In the genomic region with DNA sequence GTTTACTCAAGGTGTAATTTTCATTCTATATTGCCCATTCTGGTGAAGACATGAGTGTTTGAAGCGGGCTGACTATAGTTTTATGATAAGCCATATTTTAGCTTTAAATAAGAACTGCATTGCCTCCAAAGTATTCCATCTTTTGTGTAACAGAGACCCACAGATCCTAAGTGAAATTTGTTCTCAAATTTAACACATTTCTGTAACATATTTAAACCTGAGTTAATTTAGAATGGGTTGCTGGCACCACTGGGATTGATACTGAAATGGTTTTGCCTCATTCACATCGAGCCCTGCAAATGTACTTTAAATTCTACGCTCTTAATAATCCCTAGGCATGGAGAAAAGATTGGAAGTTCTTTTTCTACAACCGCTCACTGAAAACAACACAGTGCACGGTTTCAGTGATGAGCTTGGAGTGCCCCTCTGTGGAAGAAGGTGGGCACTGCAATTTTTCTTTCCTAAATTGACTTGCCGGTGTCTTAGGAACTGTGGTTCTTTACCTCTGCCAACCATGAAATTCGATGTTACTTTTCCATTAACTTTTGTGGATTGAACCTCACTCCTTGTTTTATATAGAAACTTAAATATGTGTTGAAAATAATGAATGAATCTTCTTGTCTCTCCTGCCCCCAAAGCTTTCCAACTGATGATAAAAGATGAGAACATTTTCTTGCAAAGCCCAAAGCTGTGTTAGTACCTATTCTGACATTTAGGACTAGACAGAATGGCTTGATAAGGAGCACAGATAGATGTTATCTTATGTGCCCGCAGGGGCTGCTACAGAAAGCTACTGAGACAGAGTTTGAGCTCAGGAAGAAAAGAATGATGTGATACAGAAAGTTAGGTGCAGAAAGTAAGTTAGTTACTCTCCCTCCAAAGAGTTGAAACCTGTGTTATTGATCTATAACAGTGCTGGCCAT, we compare ENCODE assay signal across 8 cellular contexts.
DNase-seq lines count a peak whose midpoint lies in the region; ATAC-seq and TF ChIP-seq lines count a peak whose summit lies in the region.

No MANE protein-coding gene starts in this region.

- TF ChIP-seq CTCF in AG09319 (IDR thresholded peaks at IDR 0.05; ENCODE audit: low read depth, low read length): peak; percentile 96
- peak; percentile 97 for TF ChIP-seq CTCF in choroid plexus epithelial cell (conservative IDR thresholded peaks at IDR 0.05; ENCODE audit: low read depth, low read length)

- peak overlapping the region; percentile 62 for H3K4me3 ChIP-seq in choroid plexus epithelial cell (ENCODE audit: low read depth, low read length)

- peak; percentile 75 for ATAC-seq in GM18861 (IDR thresholded peaks at IDR 0.05; ENCODE audit: unreplicated experiment)
- ATAC-seq in HG03103 (IDR thresholded peaks at IDR 0.05; ENCODE audit: low read depth, unreplicated experiment): peak; percentile 59
- peak; percentile 92 for ATAC-seq in left lobe of liver

- DNase-seq in AG09319 (ENCODE audit: extremely low read depth, low read depth) (peak; percentile 27), NCI-H2196 (lab: John Stamatoyannopoulos, UW; ENCODE audit: unreplicated experiment) (peak; percentile 88), choroid plexus epithelial cell (ENCODE audit: low read depth) (peak; percentile 85), left lobe of liver (ENCODE audit: low spot score) (peak; percentile 71)
- DNase-seq in activated CD4-positive, CD25-positive, alpha-beta regulatory T cell treated with anti-CD3 and anti-CD28 coated beads, Interleukin-2, amount 50 U/mL, for 16 hours (ENCODE audit: low read depth, low spot score): peak; percentile 28
- peak; percentile 49 to 54 for DNase-seq in stimulated activated CD4-positive, alpha-beta T cell treated with anti-CD3 and anti-CD28 coated beads, Interleukin-2, amount 100 ng/mL, for 48 hours

Comparison
In these comparisons a context has a peak if more than half of its experiments do, and no peak if none do; other contexts are left out.
1. Peak in every context shown above with its lines: DNase-seq, ATAC-seq and H3K4me3 ChIP-seq.
2. DNase-seq: peak in every context shown above with its lines; median percentile 88 in NCI-H2196; 85 in choroid plexus epithelial cell; 71 in left lobe of liver; 52 in stimulated activated CD4-positive, alpha-beta T cell treated with anti-CD3 and anti-CD28 coated beads, Interleukin-2, amount 100 ng/mL, for 48 hours; 28 in activated CD4-positive, CD25-positive, alpha-beta regulatory T cell treated with anti-CD3 and anti-CD28 coated beads, Interleukin-2, amount 50 U/mL, for 16 hours; 27 in AG09319.